In genomic region chr13:90445179-90445578, GRCh38 we compare ENCODE assay signal across 1 cellular context.
TF ChIP-seq lines count a peak whose summit lies in the region.

No MANE protein-coding gene starts in this region.

TF ChIP-seq in SK-N-SH, 30 proteins besides CTCF, POLR2A, EP300 and RAD21 (continued from another document):
- TF ChIP-seq ZBTB33 (IDR thresholded peaks at IDR 0.05; ENCODE audit: borderline replicate concordance, low read depth) (no peak), GABPA (IDR thresholded peaks at IDR 0.05; ENCODE audit: low read depth) (no peak), TEAD4 (IDR thresholded peaks at IDR 0.05; ENCODE audit: borderline replicate concordance, insufficient read depth) (peak; percentile 99), FOSL2 (IDR thresholded peaks at IDR 0.05; ENCODE audit: borderline replicate concordance, low read depth) (peak; percentile 79), CHD2 (IDR thresholded peaks at IDR 0.05; ENCODE audit: low read length, partially characterized antibody) (no peak), FOXM1 (IDR thresholded peaks at IDR 0.05; ENCODE audit: low read depth) (no peak), EZH2phosphoT487 (IDR thresholded peaks at IDR 0.05; ENCODE audit: borderline replicate concordance, low read depth) (no peak), SMC3 (IDR thresholded peaks at IDR 0.05; ENCODE audit: low read depth, low read length) (no peak), MXI1 (IDR thresholded peaks at IDR 0.05; ENCODE audit: low read depth, low read length) (no peak), IRF3 (IDR thresholded peaks at IDR 0.05; ENCODE audit: low read depth, low read length) (no peak), FOXJ3 (CRISPR knock-in tag; IDR thresholded peaks at IDR 0.05) (no peak), YY1 (IDR thresholded peaks at IDR 0.05; ENCODE audit: low read depth) (no peak), USF2 (IDR thresholded peaks at IDR 0.05; ENCODE audit: borderline replicate concordance, low read depth, low read length) (no peak), NFIC (IDR thresholded peaks at IDR 0.05; ENCODE audit: borderline replicate concordance) (peak; percentile 97), USF1 (IDR thresholded peaks at IDR 0.05; ENCODE audit: borderline replicate concordance, low read depth) (no peak; the same call in 1 of the 2 replicates), TCF12 (IDR thresholded peaks at IDR 0.05) (peak; percentile 83), SIN3A (IDR thresholded peaks at IDR 0.05; ENCODE audit: borderline replicate concordance, low read depth, low read length) (no peak), ELF1 (IDR thresholded peaks at IDR 0.05) (no peak), RFX5 (IDR thresholded peaks at IDR 0.05; ENCODE audit: low read length) (no peak)
